Comparison of ENCODE assay signal across 13 cellular contexts in the genomic region with DNA sequence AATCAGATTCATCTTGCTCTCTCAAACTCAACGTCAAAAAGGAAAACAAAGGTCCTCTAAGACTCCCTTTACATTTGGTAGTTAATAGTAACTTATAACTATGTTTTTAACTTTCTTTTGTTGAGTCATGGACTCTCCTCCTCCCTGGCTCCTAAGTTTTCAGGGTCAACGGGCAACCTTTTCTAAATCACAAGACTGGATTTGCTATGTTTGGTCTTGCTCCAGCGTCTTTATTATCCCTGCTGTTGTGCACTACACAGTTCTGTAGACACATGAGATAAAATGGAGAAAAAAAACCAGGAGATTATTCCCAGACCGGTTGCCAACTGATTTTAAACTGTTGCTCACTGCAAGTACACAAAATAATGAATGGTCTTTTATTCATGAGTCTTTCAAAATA. TPM values are rescaled to one million over a fixed set of nuclear protein-coding genes. Genes with fewer than 3 reads are reported as not detected.
DNase-seq lines count a peak whose midpoint lies in the region; ATAC-seq and TF ChIP-seq lines count a peak whose summit lies in the region.
"Had no signal": no experiment of that assay in that cellular context is flagged by ENCODE, and none has a peak within 500 bp of the region (broad histone marks: within the 10 kb centered on the region; RNA-seq: fewer than 3 reads in every experiment).

No MANE protein-coding gene starts in this region.

- TF ChIP-seq CTCF in heart left ventricle (IDR thresholded peaks at IDR 0.05) = no peak
- no peak for TF ChIP-seq CTCF in chondrocyte (IDR thresholded peaks at IDR 0.05)
- TF ChIP-seq CTCF in tibial nerve (IDR thresholded peaks at IDR 0.05) = no peak

- H3K27me3 ChIP-seq in heart left ventricle (no peaks in the 10 kb centered on the region), tibial nerve (no peaks in the 10 kb centered on the region)
- H3K27me3 ChIP-seq in naive thymus-derived CD4-positive, alpha-beta T cell (ENCODE audit: control insufficient read depth in 2 of 2, insufficient read depth in 2 of 2, low read length in 2 of 2) = no peaks in the 10 kb centered on the region

- H3K36me3 Mint-ChIP-seq in chondrocyte (ENCODE audit: low read depth) = no peaks in the 10 kb centered on the region
- H3K36me3 Mint-ChIP-seq in naive thymus-derived CD4-positive, alpha-beta T cell = peaks cover 0 to 19% (median 8%) of the 10 kb centered on the region in 5 donors

- no peak for TF ChIP-seq POLR2A in heart left ventricle (IDR thresholded peaks at IDR 0.05)
- TF ChIP-seq POLR2A in tibial nerve (IDR thresholded peaks at IDR 0.05) = no peak

- no peak overlapping the region for H3K4me3 Mint-ChIP-seq in chondrocyte (ENCODE audit: unreplicated experiment)
- peak overlapping the region in 9 of 10 donors; percentile 47 to 99 (median 97) for H3K4me3 Mint-ChIP-seq in naive thymus-derived CD4-positive, alpha-beta T cell

- intact Hi-C loops in heart left ventricle (cut with DNase I) (loop anchor here in 8 of 10 donors (2.0 to 10.0 kb wide), 9 partner anchors 71 to 354 kb away; a partner anchor contains a TSS), Right ventricle myocardium superior (cut with DNase I) (loop anchor here (5.0 to 10.0 kb wide), 2 partner anchors 74 to 104 kb away; a partner anchor contains a TSS)
- intact Hi-C loops in naive thymus-derived CD4-positive, alpha-beta T cell (cut with micrococcal nuclease) = loop anchor here (5.0 to 10.0 kb wide), 3 partner anchors 171 to 354 kb away; no protein-coding TSS in a partner anchor

- no peaks in the 10 kb centered on the region for H3K9me3 Mint-ChIP-seq in chondrocyte (ENCODE audit: low read depth)
- H3K9me3 Mint-ChIP-seq in naive thymus-derived CD4-positive, alpha-beta T cell = no peaks in the 10 kb centered on the region

- 31 to 44% (median 38%) methylated on average over 4 of the region's 4 CpGs for WGBS in heart left ventricle, 4 donors
- 15 to 18% methylated on average over 4 of the region's 4 CpGs for WGBS in tibial nerve, 2 donors

- H3K36me3 ChIP-seq in heart left ventricle = peaks cover 0 to 7% (median 0%) of the 10 kb centered on the region in 9 donors
- H3K36me3 ChIP-seq in naive thymus-derived CD4-positive, alpha-beta T cell (ENCODE audit: control insufficient read depth in 2 of 3, insufficient read depth in 3 of 3, low read length in 3 of 3) = peaks cover 0 to 9% (median 0%) of the 10 kb centered on the region in 3 experiments
- no peaks in the 10 kb centered on the region for H3K36me3 ChIP-seq in tibial nerve

- H3K4me1 ChIP-seq in heart left ventricle (peaks cover 4 to 37% (median 17%) of the 10 kb centered on the region in 12 donors), tibial nerve (peaks cover 0 to 31% (median 14%) of the 10 kb centered on the region in 4 donors)
- peaks cover 11 to 21% of the 10 kb centered on the region in 2 donors for H3K4me1 ChIP-seq in naive thymus-derived CD4-positive, alpha-beta T cell (ENCODE audit: control insufficient read depth in 2 of 2, insufficient read depth in 2 of 2, low read length in 2 of 2)

- H3K4me1 Mint-ChIP-seq in chondrocyte (ENCODE audit: low read depth) = peaks cover 28% of the 10 kb centered on the region
- H3K4me1 Mint-ChIP-seq in naive thymus-derived CD4-positive, alpha-beta T cell = peaks cover 24 to 60% (median 52%) of the 10 kb centered on the region in 7 donors

- CTCF ChIA-PET in naive thymus-derived CD4-positive, alpha-beta T cell (lab: Charles Lee) = interaction anchor here (3.0 to 3.6 kb wide), 3 partner anchors 9 to 76 kb away, joined by 16 to 23 read pairs (median 20); no protein-coding TSS in a partner anchor

- POLR2A ChIA-PET in naive thymus-derived CD4-positive, alpha-beta T cell (lab: Charles Lee) = interaction anchor here (0.6 to 6.5 kb wide), 14 partner anchors 10 to 344 kb away, joined by 3 to 128 read pairs (median 16); no protein-coding TSS in a partner anchor

- DNase-seq in heart left ventricle = no peak
- DNase-seq in Right ventricle myocardium superior = no peak
- no peak for DNase-seq in chondrocyte (ENCODE audit: low spot score)
- no peak for DNase-seq in naive thymus-derived CD4-positive, alpha-beta T cell
- DNase-seq in tibial nerve (ENCODE audit: low spot score in 2 of 2) = no peak
- DNase-seq in NCI-H524 treated with DMSO at 0.1 percent for 48 hours (lab: John Stamatoyannopoulos, UW) = no peak
- DNase-seq in NCI-H1694 treated with DMSO at 0.1 percent for 48 hours (lab: John Stamatoyannopoulos, UW) = no peak
- DNase-seq: activated CD4-positive, alpha-beta T cell treated with anti-CD3 and anti-CD28 coated beads, Interleukin-2, amount 50 U/mL, for 4 hours; AML-193; GOT3; NCI-H2227 treated with DMSO at 0.1 percent for 48 hours had no signal

- peak overlapping the region; percentile 39 for H3K27ac Mint-ChIP-seq in chondrocyte (ENCODE audit: unreplicated experiment)
- H3K27ac Mint-ChIP-seq in naive thymus-derived CD4-positive, alpha-beta T cell = peak overlapping the region in 8 of 9 donors; percentile 14 to 99 (median 98)

- H3K9me3 ChIP-seq in heart left ventricle = no peaks in the 10 kb centered on the region
- H3K9me3 ChIP-seq in naive thymus-derived CD4-positive, alpha-beta T cell (ENCODE audit: control insufficient read depth in 2 of 3, low read length in 3 of 3) = no peaks in the 10 kb centered on the region
- no peaks in the 10 kb centered on the region for H3K9me3 ChIP-seq in tibial nerve

- peak overlapping the region in 1 of 12 donors; percentile 94 for H3K4me3 ChIP-seq in heart left ventricle
- no peak overlapping the region for H3K4me3 ChIP-seq in naive thymus-derived CD4-positive, alpha-beta T cell (ENCODE audit: low read length)
- H3K4me3 ChIP-seq in tibial nerve = no peak overlapping the region

- ATAC-seq in heart left ventricle (no peak), Right ventricle myocardium superior (ENCODE audit: poor library complexity) (no peak), HG03045 (IDR thresholded peaks at IDR 0.05; ENCODE audit: unreplicated experiment) (no peak)
- no peak for ATAC-seq in naive thymus-derived CD4-positive, alpha-beta T cell
- ATAC-seq: esophagus mucosa had no signal

- peak in 1 of 2 donors; percentile 23 for TF ChIP-seq EP300 in tibial nerve (IDR thresholded peaks at IDR 0.05)

- H3K27ac ChIP-seq in heart left ventricle (peak overlapping the region in 11 of 12 donors; percentile 99 to 100 (median 100)), tibial nerve (peak overlapping the region; percentile 41 to 100 (median 98))
- no peak overlapping the region for H3K27ac ChIP-seq in naive thymus-derived CD4-positive, alpha-beta T cell (ENCODE audit: low read depth, low read length)

- H3K27me3 Mint-ChIP-seq in chondrocyte (ENCODE audit: low read depth) = no peaks in the 10 kb centered on the region
- H3K27me3 Mint-ChIP-seq in naive thymus-derived CD4-positive, alpha-beta T cell = peaks cover 0 to 52% (median 0%) of the 10 kb centered on the region in 5 donors

RNA-seq across cellular contexts. Expression of a gene that starts 1.9 kb away (rescaled TPM):
- 100 to 1,000 TPM; 402 to 772 (median 504) TPM for total RNA-seq in heart left ventricle
- polyA plus RNA-seq in heart left ventricle = 100 to 1,000 TPM; 255 to 338 TPM
- 516 TPM for total RNA-seq in Right ventricle myocardium superior
- total RNA-seq in chondrocyte = 339 to 450 TPM (median 350 TPM) in 3 replicates
- 100 to 1,000 TPM; 190 to 733 (median 412) TPM for total RNA-seq in naive thymus-derived CD4-positive, alpha-beta T cell
- 1,000 to 10,000 TPM; 1,112 to 1,479 TPM for polyA plus RNA-seq in naive thymus-derived CD4-positive, alpha-beta T cell
- 100 to 1,000 TPM; 476 to 770 (median 612) TPM for total RNA-seq in tibial nerve
